In the genomic region with DNA sequence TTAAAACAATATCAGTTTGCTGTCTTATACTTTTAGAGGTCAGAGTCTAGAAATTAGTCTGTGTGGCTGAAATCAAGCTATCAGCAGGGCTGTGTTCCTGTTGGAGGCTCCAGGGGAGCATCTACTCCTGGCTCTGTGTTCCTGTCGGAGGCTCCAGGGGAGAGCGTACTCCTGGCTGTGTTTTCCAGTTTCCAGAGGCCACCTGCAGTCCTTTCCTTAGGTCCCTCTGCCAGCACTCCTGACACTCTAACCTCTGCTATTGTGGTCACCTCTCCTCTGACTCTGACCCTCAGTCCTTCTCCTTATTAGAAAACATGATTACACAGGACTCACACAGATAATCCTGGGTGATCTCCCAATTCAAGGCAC, we compare ENCODE assay signal across 11 cellular contexts.
DNase-seq lines count a peak whose midpoint lies in the region; ATAC-seq and TF ChIP-seq lines count a peak whose summit lies in the region.
"Had no signal": no experiment of that assay in that cellular context is flagged by ENCODE, and none has a peak within 500 bp of the region (broad histone marks: within the 10 kb centered on the region; RNA-seq: fewer than 3 reads in every experiment).

No MANE protein-coding gene starts in this region.

- H3K4me1 ChIP-seq in PC-9 (replicated peaks; ENCODE audit: insufficient read depth): peaks cover 32% of the 10 kb centered on the region
- H3K4me1 ChIP-seq in osteoblast (ENCODE audit: insufficient read depth, low read length): peaks cover 14% of the 10 kb centered on the region
- H3K4me1 ChIP-seq: sigmoid colon had no signal

- H3K36me3 ChIP-seq in PC-9 (ENCODE audit: low read depth) (no peaks in the 10 kb centered on the region), osteoblast (ENCODE audit: insufficient read depth, low read length) (no peaks in the 10 kb centered on the region)
- H3K36me3 ChIP-seq: sigmoid colon had no signal

- POLR2A ChIA-PET in PC-9 (lab: Charles Lee; ENCODE audit: unreplicated experiment): interaction anchor here (0.6 kb wide), 3 partner anchors 35 to 212 kb away, joined by 3 to 6 read pairs (median 4); no protein-coding TSS in a partner anchor

- peak overlapping the region; percentile 21; the same call in 1 of the 2 replicates for H3K4me3 ChIP-seq in PC-9
- H3K4me3 ChIP-seq in osteoblast (ENCODE audit: insufficient read depth, low read length): no peak overlapping the region
- H3K4me3 ChIP-seq: sigmoid colon had no signal

- intact Hi-C loops in PC-9 (cut with micrococcal nuclease; ENCODE audit: unreplicated experiment): loop anchor here (1.0 to 5.0 kb wide), 4 partner anchors 40 to 190 kb away; no protein-coding TSS in a partner anchor

- H4K20me1 ChIP-seq in PC-9 (ENCODE audit: insufficient read depth) (no peaks in the 10 kb centered on the region), osteoblast (ENCODE audit: insufficient read depth, low read length) (no peaks in the 10 kb centered on the region)

- peak overlapping the region; percentile 71 for H3K4me2 ChIP-seq in PC-9
- H3K4me2 ChIP-seq in osteoblast (ENCODE audit: insufficient read depth, low read length): peak overlapping the region; percentile 65

- DNase-seq in PC-9 (no peak), osteoblast (ENCODE audit: insufficient read length, low spot score, missing footprints) (no peak), DMS 273 (lab: John Stamatoyannopoulos, UW; ENCODE audit: unreplicated experiment) (no peak), NCI-H1048 (lab: John Stamatoyannopoulos, UW) (no peak)
- DNase-seq in activated CD8-positive, alpha-beta memory T cell treated with anti-CD3 and anti-CD28 coated beads for 24 hours: no peak
- DNase-seq: CD4-positive, alpha-beta T cell; H7; NCI-H1417 treated with DMSO at 0.1 percent for 48 hours; sigmoid colon had no signal

- H3K79me2 ChIP-seq in PC-9 (ENCODE audit: low read depth) (no peaks in the 10 kb centered on the region), osteoblast (ENCODE audit: insufficient read depth, low read length) (no peaks in the 10 kb centered on the region)

- peak; percentile 13 for ATAC-seq in GM19035 (IDR thresholded peaks at IDR 0.05; ENCODE audit: unreplicated experiment)
- peak; percentile 8 for ATAC-seq in GM21786 (IDR thresholded peaks at IDR 0.05; ENCODE audit: unreplicated experiment)

- TF ChIP-seq CTCF in PC-9 (conservative IDR thresholded peaks at IDR 0.05) (no peak), osteoblast (IDR thresholded peaks at IDR 0.05; ENCODE audit: extremely low read depth, low read depth, low read length) (no peak)

- no peaks in the 10 kb centered on the region for H3K9me2 ChIP-seq in PC-9 (ENCODE audit: insufficient read depth)

- H2AFZ ChIP-seq in PC-9: no peak overlapping the region; the same call in 1 of the 2 replicates
- H2AFZ ChIP-seq in osteoblast (ENCODE audit: low read length): peak overlapping the region; percentile 50

- H3K27ac ChIP-seq in PC-9 (peak overlapping the region; percentile 94), osteoblast (ENCODE audit: low read depth, low read length) (peak overlapping the region; percentile 31)
- H3K27ac ChIP-seq: sigmoid colon had no signal

- CTCF ChIA-PET in PC-9 (lab: Charles Lee): no interaction called here

- TSS peak; percentile 96 for BruUV-seq in PC-9 (replicated peaks; lab: Mats Ljungman, UMichigan)

- H3K27me3 ChIP-seq in PC-9 (ENCODE audit: insufficient read depth, low read depth) (no peaks in the 10 kb centered on the region), osteoblast (ENCODE audit: insufficient read depth, low read length) (no peaks in the 10 kb centered on the region)
- H3K27me3 ChIP-seq: sigmoid colon had no signal

- H3K9me3 ChIP-seq in PC-9 (ENCODE audit: insufficient read depth, low read depth): no peaks in the 10 kb centered on the region
- H3K9me3 ChIP-seq in osteoblast (ENCODE audit: low read depth, low read length): no peaks in the 10 kb centered on the region
- H3K9me3 ChIP-seq: sigmoid colon had no signal

- peaks cover 41% of the 10 kb centered on the region for H3F3A ChIP-seq in PC-9 (ENCODE audit: insufficient read depth, low read depth)
